In genomic region chr19:45440259-45440638, GRCh38 we compare ENCODE assay signal across 2 cellular contexts.
TF ChIP-seq lines count a peak whose summit lies in the region.

No MANE protein-coding gene starts in this region.

TF ChIP-seq in A549, 52 proteins besides CTCF, POLR2A, EP300 and RAD21:
- TF ChIP-seq MAX (IDR thresholded peaks at IDR 0.05) (no peak), FOSL2 (IDR thresholded peaks at IDR 0.05) (no peak), FOSL2 (CRISPR knock-in tag; IDR thresholded peaks at IDR 0.05) (no peak), E2F6 (IDR thresholded peaks at IDR 0.05; ENCODE audit: borderline replicate concordance, low read depth) (no peak), ZNF302 (CRISPR knock-in tag; IDR thresholded peaks at IDR 0.05) (no peak), ZC3H11A (IDR thresholded peaks at IDR 0.05) (no peak), SMC3 (IDR thresholded peaks at IDR 0.05) (no peak), EHMT2 (IDR thresholded peaks at IDR 0.05; ENCODE audit: low read depth) (no peak), GATA3 (IDR thresholded peaks at IDR 0.05; ENCODE audit: borderline replicate concordance) (no peak), RARB (CRISPR knock-in tag; IDR thresholded peaks at IDR 0.05) (no peak), RFX5 (IDR thresholded peaks at IDR 0.05) (no peak), FOSB (CRISPR knock-in tag; IDR thresholded peaks at IDR 0.05) (no peak), JUNB (IDR thresholded peaks at IDR 0.05) (no peak), HES2 (IDR thresholded peaks at IDR 0.05) (no peak), RNF2 (IDR thresholded peaks at IDR 0.05; ENCODE audit: borderline replicate concordance, low read depth) (no peak), NPAS2 (CRISPR knock-in tag; IDR thresholded peaks at IDR 0.05; ENCODE audit: borderline replicate concordance) (no peak), NFE2L2 (conservative IDR thresholded peaks at IDR 0.05; ENCODE audit: low read length) (no peak), ATOH8 (CRISPR knock-in tag; IDR thresholded peaks at IDR 0.05; ENCODE audit: low read depth) (no peak), HOXB5 (CRISPR knock-in tag; IDR thresholded peaks at IDR 0.05) (no peak)

TF ChIP-seq in IMR-90, 13 proteins besides CTCF, POLR2A, EP300 and RAD21:
- TF ChIP-seq RCOR1 (IDR thresholded peaks at IDR 0.05; ENCODE audit: insufficient replicate concordance, low read length) (no peak), FOS (IDR thresholded peaks at IDR 0.05; ENCODE audit: low read depth, low read length) (no peak), MAFK (IDR thresholded peaks at IDR 0.05; ENCODE audit: low read depth, low read length) (no peak), MAZ (IDR thresholded peaks at IDR 0.05; ENCODE audit: borderline replicate concordance, low read depth, low read length) (no peak), RFX5 (IDR thresholded peaks at IDR 0.05; ENCODE audit: low read depth, low read length) (no peak), MXI1 (IDR thresholded peaks at IDR 0.05; ENCODE audit: borderline replicate concordance, low read depth, low read length) (no peak), SMC3 (IDR thresholded peaks at IDR 0.05; ENCODE audit: low read depth, low read length) (no peak), CHD1 (IDR thresholded peaks at IDR 0.05; ENCODE audit: low read depth, low read length) (no peak), CEBPB (IDR thresholded peaks at IDR 0.05; ENCODE audit: low read depth, low read length) (no peak), NFE2L2 (IDR thresholded peaks at IDR 0.05; ENCODE audit: low read depth, low read length) (no peak), BHLHE40 (IDR thresholded peaks at IDR 0.05; ENCODE audit: low read depth, low read length) (no peak), ELK1 (IDR thresholded peaks at IDR 0.05; ENCODE audit: borderline replicate concordance, low read depth, low read length) (no peak)
